1 cellular context compared by ENCODE assay signal in the genomic region with DNA sequence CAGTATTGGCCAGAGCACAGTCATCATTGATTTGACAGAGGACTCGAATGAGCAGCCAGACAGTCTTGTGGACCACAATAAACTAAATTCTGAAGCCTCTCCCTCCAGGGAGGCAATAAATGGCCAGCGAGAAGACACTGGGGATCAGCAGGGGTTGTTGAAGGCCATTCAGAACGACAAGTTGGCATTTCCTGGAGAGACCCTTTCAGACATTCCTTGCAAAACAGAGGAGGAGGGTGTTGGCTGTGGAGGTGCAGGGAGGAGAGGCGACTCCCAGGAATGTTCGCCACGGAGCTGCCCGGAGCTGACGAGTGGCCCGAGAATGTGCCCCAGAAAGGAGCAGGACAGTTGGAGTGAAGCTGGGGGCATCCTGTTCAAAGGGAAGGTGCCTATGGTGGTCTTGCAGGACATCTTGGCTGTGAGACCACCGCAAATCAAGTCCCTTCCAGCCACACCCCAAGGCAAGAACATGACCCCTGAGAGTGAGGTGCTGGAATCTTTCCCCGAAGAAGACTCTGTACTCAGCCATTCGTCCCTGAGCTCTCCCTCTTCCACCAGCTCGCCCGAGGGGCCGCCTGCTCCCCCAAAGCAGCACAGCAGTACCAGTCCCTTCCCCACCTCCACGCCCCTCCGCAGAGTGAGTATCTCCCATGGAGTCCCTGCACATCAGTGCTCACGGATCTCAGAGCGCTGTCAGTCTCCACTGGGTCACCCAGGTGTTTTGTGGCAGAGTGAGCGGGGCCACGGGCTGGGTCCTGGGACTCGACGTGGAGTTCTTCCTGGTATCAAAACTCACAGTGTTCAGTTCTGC.
TF ChIP-seq lines count a peak whose summit lies in the region.

No MANE protein-coding gene starts in this region.

TF ChIP-seq in HEK293, 187 proteins besides CTCF, POLR2A, EP300 and RAD21:
- TF ChIP-seq ZNF596 (tag by site-specific recombination; IDR thresholded peaks at IDR 0.05) (no peak), ZNF223 (tag by site-specific recombination; IDR thresholded peaks at IDR 0.05) (no peak), ZNF341 (tag by site-specific recombination; IDR thresholded peaks at IDR 0.05; ENCODE audit: low read depth) (0 out of 2 replicates have a peak, but pooled peaks have one; percentile 38)
